ENCODE assay signal across 19 cellular contexts in the genomic region with DNA sequence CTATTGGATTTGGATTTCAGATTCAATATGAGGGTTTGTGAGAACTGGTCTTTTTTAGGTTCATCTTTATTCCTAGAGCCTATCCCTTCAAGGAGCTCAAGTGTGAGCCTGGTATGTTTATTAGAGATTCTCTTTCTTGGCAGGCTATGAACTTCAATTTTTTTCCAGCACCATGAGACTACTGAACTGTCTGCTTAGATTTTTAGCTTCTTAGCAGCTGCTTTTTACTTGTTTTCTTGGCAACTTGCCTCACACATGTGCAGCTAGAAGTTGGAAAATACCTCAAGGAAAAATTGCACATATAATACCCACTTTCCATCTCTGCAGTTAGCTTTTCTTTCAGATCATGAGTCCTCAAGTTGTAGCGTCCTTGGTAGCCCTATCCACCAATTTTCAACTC.
"Had no signal": no experiment of that assay in that cellular context is flagged by ENCODE, and none has a peak within 500 bp of the region (broad histone marks: within the 10 kb centered on the region; RNA-seq: fewer than 3 reads in every experiment).

No MANE protein-coding gene starts in this region.

- H3K9me3 ChIP-seq: colonic mucosa, lower lobe of right lung, thyroid gland, upper lobe of right lung had no signal

- H3K27ac ChIP-seq: colonic mucosa, esophagus muscularis mucosa, lower lobe of right lung, neural progenitor cell, thyroid gland, upper lobe of right lung had no signal

- H3K4me3 ChIP-seq: colonic mucosa, esophagus muscularis mucosa, heart right ventricle, lower lobe of right lung, neural progenitor cell, thyroid gland, upper lobe of right lung had no signal

- H3K27me3 ChIP-seq: colonic mucosa, esophagus muscularis mucosa, heart right ventricle, neural progenitor cell, thyroid gland, upper lobe of right lung had no signal

- H3K36me3 ChIP-seq: colonic mucosa, esophagus muscularis mucosa, heart right ventricle, lower lobe of right lung, neural progenitor cell, thyroid gland, upper lobe of right lung had no signal

- DNase-seq: activated CD8-positive, alpha-beta memory T cell treated with anti-CD3 and anti-CD28 coated beads for 24 hours; activated CD8-positive, alpha-beta memory T cell treated with anti-CD3 and anti-CD28 coated beads, Interleukin-2, amount 50 U/mL, for 4 hours; activated naive CD4-positive, alpha-beta T cell; activated T-cell treated with anti-CD3 and anti-CD28 coated beads, Interleukin-2, amount 50 U/mL, for 24 hours; colonic mucosa; foreskin fibroblast; left colon; lower lobe of right lung; naive thymus-derived CD4-positive, alpha-beta T cell; retina; stimulated activated CD4-positive, alpha-beta T cell treated with anti-CD3 and anti-CD28 coated beads, Interleukin-4, amount 100 ng/mL, for 24 hours; stimulated activated naive CD4-positive, alpha-beta T cell treated with Interleukin-2 at 50 U/mL for 16 hours; substantia nigra; T-cell; thyroid gland; upper lobe of right lung had no signal

- H3K9ac ChIP-seq: neural progenitor cell had no signal

- H3K4me1 ChIP-seq: colonic mucosa, lower lobe of right lung, neural progenitor cell, thyroid gland, upper lobe of right lung had no signal
